Comparison of ENCODE assay signal across 1 cellular context in the genomic region with DNA sequence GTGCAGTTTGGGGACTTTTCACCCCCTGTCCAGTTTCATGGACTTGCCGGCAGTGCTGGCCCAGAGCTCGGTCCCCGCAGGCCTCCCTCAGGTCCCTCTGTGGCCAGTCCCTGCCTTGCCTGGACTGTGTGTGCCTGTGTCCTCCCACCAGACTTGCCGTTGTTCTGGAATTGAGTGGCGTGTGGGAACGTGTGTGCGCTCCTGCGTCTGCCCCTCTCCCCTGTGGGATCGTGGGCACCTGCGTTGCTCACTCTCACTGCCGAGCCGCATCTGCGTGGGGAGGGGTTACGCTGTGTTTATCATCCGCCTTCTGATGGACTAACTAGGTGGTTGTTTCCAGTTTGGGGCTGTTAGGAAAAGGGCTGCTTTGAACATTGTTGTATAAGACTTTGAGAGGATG.
TF ChIP-seq lines count a peak whose summit lies in the region.

No MANE protein-coding gene starts in this region.

TF ChIP-seq in GM23338, 12 proteins besides CTCF, POLR2A, EP300 and RAD21 (continued from another document):
- TF ChIP-seq ZNF462 (CRISPR knock-in tag; IDR thresholded peaks at IDR 0.05) (no peak), ZNF114 (CRISPR knock-in tag; IDR thresholded peaks at IDR 0.05) (no peak), ZNF331 (CRISPR knock-in tag; IDR thresholded peaks at IDR 0.05; ENCODE audit: low read depth) (no peak)
- TF ChIP-seq, protein P1, sequence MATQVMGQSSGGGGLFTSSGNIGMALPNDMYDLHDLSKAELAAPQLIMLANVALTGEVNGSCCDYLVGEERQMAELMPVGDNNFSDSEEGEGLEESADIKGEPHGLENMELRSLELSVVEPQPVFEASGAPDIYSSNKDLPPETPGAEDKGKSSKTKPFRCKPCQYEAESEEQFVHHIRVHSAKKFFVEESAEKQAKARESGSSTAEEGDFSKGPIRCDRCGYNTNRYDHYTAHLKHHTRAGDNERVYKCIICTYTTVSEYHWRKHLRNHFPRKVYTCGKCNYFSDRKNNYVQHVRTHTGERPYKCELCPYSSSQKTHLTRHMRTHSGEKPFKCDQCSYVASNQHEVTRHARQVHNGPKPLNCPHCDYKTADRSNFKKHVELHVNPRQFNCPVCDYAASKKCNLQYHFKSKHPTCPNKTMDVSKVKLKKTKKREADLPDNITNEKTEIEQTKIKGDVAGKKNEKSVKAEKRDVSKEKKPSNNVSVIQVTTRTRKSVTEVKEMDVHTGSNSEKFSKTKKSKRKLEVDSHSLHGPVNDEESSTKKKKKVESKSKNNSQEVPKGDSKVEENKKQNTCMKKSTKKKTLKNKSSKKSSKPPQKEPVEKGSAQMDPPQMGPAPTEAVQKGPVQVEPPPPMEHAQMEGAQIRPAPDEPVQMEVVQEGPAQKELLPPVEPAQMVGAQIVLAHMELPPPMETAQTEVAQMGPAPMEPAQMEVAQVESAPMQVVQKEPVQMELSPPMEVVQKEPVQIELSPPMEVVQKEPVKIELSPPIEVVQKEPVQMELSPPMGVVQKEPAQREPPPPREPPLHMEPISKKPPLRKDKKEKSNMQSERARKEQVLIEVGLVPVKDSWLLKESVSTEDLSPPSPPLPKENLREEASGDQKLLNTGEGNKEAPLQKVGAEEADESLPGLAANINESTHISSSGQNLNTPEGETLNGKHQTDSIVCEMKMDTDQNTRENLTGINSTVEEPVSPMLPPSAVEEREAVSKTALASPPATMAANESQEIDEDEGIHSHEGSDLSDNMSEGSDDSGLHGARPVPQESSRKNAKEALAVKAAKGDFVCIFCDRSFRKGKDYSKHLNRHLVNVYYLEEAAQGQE (IDR thresholded peaks at IDR 0.05; ENCODE audit: unreplicated experiment) = no peak
